Comparison of ENCODE assay signal across 8 cellular contexts in genomic region chr7:152027491-152028365, GRCh38. TPM values are rescaled to one million over a fixed set of nuclear protein-coding genes. Genes with fewer than 3 reads are reported as not detected.
DNase-seq lines count a peak whose midpoint lies in the region; ATAC-seq, FAIRE-seq and TF ChIP-seq lines count a peak whose summit lies in the region.
"Not testable (repeated sequence)": the region's sequence is repeated elsewhere in the genome, so short reads cannot be mapped to it uniquely, and the experiment has no call there.

No MANE protein-coding gene starts in this region.

- not testable (repeated sequence) for H3K27me3 ChIP-seq in astrocyte (ENCODE audit: insufficient read depth, low read length)

- 97% methylated on average over 20 of the region's 20 CpGs for WGBS in A549 (ENCODE audit: missing lambda C conversion rate)

- not testable (repeated sequence) for H3K9ac ChIP-seq in astrocyte (ENCODE audit: low read length)

- not testable (repeated sequence) for H3K4me1 ChIP-seq in A549; astrocyte (ENCODE audit: insufficient read depth, low read length)

- H3K4me1 Mint-ChIP-seq in T-cell = peaks cover 36 to 50% (median 49%) of the 10 kb centered on the region in 3 donors
- peaks cover 44% of the 10 kb centered on the region for H3K4me1 Mint-ChIP-seq in activated CD8-positive, alpha-beta memory T cell treated with anti-CD3 and anti-CD28 coated beads, Interleukin-2, amount 10 ng/mL, durations not matched to agents 7 days and 5 days
- H3K4me1 Mint-ChIP-seq in activated T-cell treated with anti-CD3 and anti-CD28 coated beads, Interleukin-2, amount 50 U/mL, for 72 hours (ENCODE audit: low read depth) = peaks cover 42% of the 10 kb centered on the region
- not testable (repeated sequence) for H3K4me1 Mint-ChIP-seq in astrocyte (ENCODE audit: low read depth, unreplicated experiment)
- H3K4me1 Mint-ChIP-seq in immature natural killer cell = peaks cover 58 to 64% of the 10 kb centered on the region in 2 donors
- peaks cover 18% of the 10 kb centered on the region for H3K4me1 Mint-ChIP-seq in neural crest cell
- H3K4me1 Mint-ChIP-seq in stimulated activated effector memory CD8-positive, alpha-beta T cell treated with anti-CD3 and anti-CD28 coated beads, Interleukin-12 subunit alpha, Interleukin-12 subunit beta, amount 100 ng/mL, for 72 hours = peaks cover 50% of the 10 kb centered on the region

- ATAC-seq in A549; activated CD8-positive, alpha-beta memory T cell treated with anti-CD3 and anti-CD28 coated beads, Interleukin-2, amount 10 ng/mL, durations not matched to agents 7 days and 5 days: not testable (repeated sequence)
- ATAC-seq in T-cell (replicated peaks in 1 of 4) = peak in 2 of 4 experiments; percentile 8 to 25
- ATAC-seq in activated T-cell treated with anti-CD3 and anti-CD28 coated beads, Interleukin-2, amount 50 U/mL, for 72 hours (replicated peaks in 1 of 2) = peak in 1 of 2 donors; percentile 12
- peak; percentile 34 for ATAC-seq in stimulated activated effector memory CD8-positive, alpha-beta T cell treated with anti-CD3 and anti-CD28 coated beads, Interleukin-12 subunit alpha, Interleukin-12 subunit beta, amount 100 ng/mL, for 72 hours

- H3K36me3 ChIP-seq in astrocyte (ENCODE audit: insufficient read depth, low read length) = not testable (repeated sequence)

- DNase-seq in A549 (ENCODE audit: low read depth in 1 of 2, low spot score in 1 of 2) (peak in 1 of 2 experiments; percentile 6), T-cell (peak in 30 of 34 experiments; percentile 2 to 56 (median 28)), immature natural killer cell (peak; percentile 75 to 82 (median 81))
- peak; percentile 73 for DNase-seq in activated CD8-positive, alpha-beta memory T cell treated with anti-CD3 and anti-CD28 coated beads, Interleukin-2, amount 10 ng/mL, durations not matched to agents 7 days and 5 days
- DNase-seq in activated T-cell treated with anti-CD3 and anti-CD28 coated beads, Interleukin-2, amount 50 U/mL, for 72 hours = peak; percentile 32 to 39
- DNase-seq in astrocyte (ENCODE audit: low read depth); neural crest cell (ENCODE audit: low read depth, low spot score): not testable (repeated sequence)
- DNase-seq in stimulated activated effector memory CD8-positive, alpha-beta T cell treated with anti-CD3 and anti-CD28 coated beads, Interleukin-12 subunit alpha, Interleukin-12 subunit beta, amount 100 ng/mL, for 72 hours (ENCODE audit: low spot score in 2 of 2) = peak; percentile 12 to 73

- H3K4me3 Mint-ChIP-seq in T-cell = peak overlapping the region; percentile 54 to 94 (median 78)
- H3K4me3 Mint-ChIP-seq in activated CD8-positive, alpha-beta memory T cell treated with anti-CD3 and anti-CD28 coated beads, Interleukin-2, amount 10 ng/mL, durations not matched to agents 7 days and 5 days = peak overlapping the region; percentile 73
- H3K4me3 Mint-ChIP-seq in activated T-cell treated with anti-CD3 and anti-CD28 coated beads, Interleukin-2, amount 50 U/mL, for 72 hours = peak overlapping the region; percentile 43 to 86
- H3K4me3 Mint-ChIP-seq in astrocyte (ENCODE audit: unreplicated experiment) = peak overlapping the region; percentile 31
- H3K4me3 Mint-ChIP-seq in immature natural killer cell = peak overlapping the region; percentile 72 to 89 (median 79)
- peak overlapping the region; percentile 89 for H3K4me3 Mint-ChIP-seq in neural crest cell
- peak overlapping the region; percentile 83 for H3K4me3 Mint-ChIP-seq in stimulated activated effector memory CD8-positive, alpha-beta T cell treated with anti-CD3 and anti-CD28 coated beads, Interleukin-12 subunit alpha, Interleukin-12 subunit beta, amount 100 ng/mL, for 72 hours

- H3K27me3 Mint-ChIP-seq in T-cell; activated CD8-positive, alpha-beta memory T cell treated with anti-CD3 and anti-CD28 coated beads, Interleukin-2, amount 10 ng/mL, durations not matched to agents 7 days and 5 days; activated T-cell treated with anti-CD3 and anti-CD28 coated beads, Interleukin-2, amount 50 U/mL, for 72 hours (ENCODE audit: low read depth); astrocyte (ENCODE audit: low read depth, unreplicated experiment); neural crest cell (ENCODE audit: low read depth): not testable (repeated sequence)
- H3K27me3 Mint-ChIP-seq in immature natural killer cell (ENCODE audit: low read depth in 3 of 3) = peaks cover 14 to 21% (median 19%) of the 10 kb centered on the region in 3 donors

- not testable (repeated sequence) for H3K79me2 ChIP-seq in astrocyte (ENCODE audit: insufficient read depth, low read length)

- FAIRE-seq in A549 (lab: Jason Lieb, UNC); astrocyte (lab: Jason Lieb, UNC): not testable (repeated sequence)

- POLR2A ChIA-PET in A549 (lab: Yijun Ruan, JAX) = not testable (repeated sequence)
- POLR2A ChIA-PET in T-cell (lab: Charles Lee) = interaction anchor here (0.6 to 0.7 kb wide), 5 partner anchors 11 to 204 kb away, joined by 3 to 6 read pairs (median 3); no protein-coding TSS in a partner anchor

- not testable (repeated sequence) for H3K9me3 Mint-ChIP-seq in T-cell; activated CD8-positive, alpha-beta memory T cell treated with anti-CD3 and anti-CD28 coated beads, Interleukin-2, amount 10 ng/mL, durations not matched to agents 7 days and 5 days (ENCODE audit: low read depth); activated T-cell treated with anti-CD3 and anti-CD28 coated beads, Interleukin-2, amount 50 U/mL, for 72 hours; astrocyte (ENCODE audit: unreplicated experiment); immature natural killer cell; neural crest cell; stimulated activated effector memory CD8-positive, alpha-beta T cell treated with anti-CD3 and anti-CD28 coated beads, Interleukin-12 subunit alpha, Interleukin-12 subunit beta, amount 100 ng/mL, for 72 hours

- not testable (repeated sequence) for H3K4me3 ChIP-seq in A549; astrocyte (ENCODE audit: insufficient read depth, low read depth, low read length)

- H3K9me3 ChIP-seq in A549; astrocyte (ENCODE audit: insufficient read depth, low read depth, low read length): not testable (repeated sequence)

- H3K27ac Mint-ChIP-seq in T-cell (peak overlapping the region; percentile 83 to 87), immature natural killer cell (peak overlapping the region; percentile 91 to 97 (median 94))
- H3K27ac Mint-ChIP-seq in activated CD8-positive, alpha-beta memory T cell treated with anti-CD3 and anti-CD28 coated beads, Interleukin-2, amount 10 ng/mL, durations not matched to agents 7 days and 5 days = peak overlapping the region; percentile 94
- H3K27ac Mint-ChIP-seq in activated T-cell treated with anti-CD3 and anti-CD28 coated beads, Interleukin-2, amount 50 U/mL, for 72 hours = peak overlapping the region; percentile 7
- H3K27ac Mint-ChIP-seq in astrocyte (ENCODE audit: unreplicated experiment); neural crest cell (ENCODE audit: unreplicated experiment): not testable (repeated sequence)
- peak overlapping the region; percentile 79 for H3K27ac Mint-ChIP-seq in stimulated activated effector memory CD8-positive, alpha-beta T cell treated with anti-CD3 and anti-CD28 coated beads, Interleukin-12 subunit alpha, Interleukin-12 subunit beta, amount 100 ng/mL, for 72 hours

- not testable (repeated sequence) for TF ChIP-seq POLR2A in A549 (IDR thresholded peaks at IDR 0.05; ENCODE audit: low read length)

- H4K20me1 ChIP-seq in astrocyte (ENCODE audit: insufficient read depth, low read length) = not testable (repeated sequence)

- TF ChIP-seq EP300 in A549 (IDR thresholded peaks at IDR 0.05) = not testable (repeated sequence)

- H3K36me3 Mint-ChIP-seq in T-cell (peaks cover 32% of the 10 kb centered on the region), astrocyte (ENCODE audit: low read depth, unreplicated experiment) (peaks cover 15% of the 10 kb centered on the region), neural crest cell (ENCODE audit: low read depth) (peaks cover 29% of the 10 kb centered on the region)
- H3K36me3 Mint-ChIP-seq in activated CD8-positive, alpha-beta memory T cell treated with anti-CD3 and anti-CD28 coated beads, Interleukin-2, amount 10 ng/mL, durations not matched to agents 7 days and 5 days = peaks cover 44% of the 10 kb centered on the region
- peaks cover 13 to 17% of the 10 kb centered on the region in 2 donors for H3K36me3 Mint-ChIP-seq in activated T-cell treated with anti-CD3 and anti-CD28 coated beads, Interleukin-2, amount 50 U/mL, for 72 hours (ENCODE audit: insufficient read depth in 2 of 2)
- not testable (repeated sequence) for H3K36me3 Mint-ChIP-seq in immature natural killer cell; stimulated activated effector memory CD8-positive, alpha-beta T cell treated with anti-CD3 and anti-CD28 coated beads, Interleukin-12 subunit alpha, Interleukin-12 subunit beta, amount 100 ng/mL, for 72 hours

- H3K4me2 ChIP-seq in A549; astrocyte (ENCODE audit: low read length): not testable (repeated sequence)

- H2AFZ ChIP-seq in astrocyte (ENCODE audit: low read depth, low read length) = not testable (repeated sequence)

- TF ChIP-seq CTCF in A549 (IDR thresholded peaks at IDR 0.05); astrocyte (IDR thresholded peaks at IDR 0.05; ENCODE audit: insufficient read depth, low read depth, low read length); neural crest cell (conservative IDR thresholded peaks at IDR 0.05): not testable (repeated sequence)

- TF ChIP-seq RAD21 in A549 (conservative IDR thresholded peaks at IDR 0.05 in 1 of 2, IDR thresholded peaks at IDR 0.05 in 1 of 2) = not testable (repeated sequence)

- CTCF ChIA-PET in A549 (lab: Yijun Ruan, JAX) = interaction anchor here (0.6 to 1.2 kb wide), 4 partner anchors 15 to 723 kb away, joined by 3 to 4 read pairs (median 3); no protein-coding TSS in a partner anchor
- CTCF ChIA-PET in T-cell (lab: Charles Lee) = interaction anchor here (0.5 to 1.6 kb wide), 4 partner anchors 10 to 517 kb away, joined by 3 to 4 read pairs (median 4); no protein-coding TSS in a partner anchor
- CTCF ChIA-PET in activated CD8-positive, alpha-beta memory T cell treated with anti-CD3 and anti-CD28 coated beads, Interleukin-2, amount 10 ng/mL, durations not matched to agents 7 days and 5 days (lab: Charles Lee) = interaction anchor here (1.1 to 1.3 kb wide), 3 partner anchors 17 to 245 kb away, joined by 3 to 5 read pairs (median 4); no protein-coding TSS in a partner anchor

- not testable (repeated sequence) for H3K27ac ChIP-seq in A549; astrocyte (ENCODE audit: low read depth, low read length)

RNA-seq across cellular contexts. Expression of gene GALNT11, which starts 2.3 kb away (rescaled TPM):
- polyA plus RNA-seq in A549 (2011; rRNA removed) (40.2 and 44.3 TPM in 2 replicates), A549 (2017; fragmentation: RNase III; extraction: RNeasy Plus Mini Kit Qiagen cat#74134 plus additional on column Dnase treatment) (24.6 to 27.4 TPM (median 25.7 TPM) in 3 replicates), immature natural killer cell (10 to 100 TPM; 59.2 to 86.2 (median 63.3) TPM)
- 28.2 and 30.2 TPM in 2 replicates for polyA plus RNA-seq in A549 (2012; cell fraction: cytosol; rRNA removed)
- polyA plus RNA-seq in A549 (2012; cell fraction: nucleus; rRNA removed) = 17.6 and 31.1 TPM in 2 replicates
- 15.0 and 16.3 TPM in 2 replicates for polyA minus RNA-seq in A549 (2011; rRNA and poly(A)+ RNA removed)
- total RNA-seq in T-cell (10 to 100 TPM; 20.4 to 28.2 (median 24.0) TPM), astrocyte (22.4 and 23.0 TPM in 2 replicates), neural crest cell (30.6 and 33.7 TPM in 2 replicates)
- total RNA-seq in activated CD8-positive, alpha-beta memory T cell treated with anti-CD3 and anti-CD28 coated beads, Interleukin-2, amount 10 ng/mL, durations not matched to agents 7 days and 5 days = 10 to 100 TPM; 20.8 to 22.5 TPM
- total RNA-seq in activated T-cell treated with anti-CD3 and anti-CD28 coated beads, Interleukin-2, amount 50 U/mL, for 72 hours = 10 to 100 TPM; 16.9 to 18.0 TPM

Comparison
In these comparisons a context has a peak if more than half of its experiments do, and no peak if none do; other contexts are left out.
1. H3K4me3 Mint-ChIP-seq: peak in every context shown above with its lines; median percentile 89 in neural crest cell; 83 in stimulated activated effector memory CD8-positive, alpha-beta T cell treated with anti-CD3 and anti-CD28 coated beads, Interleukin-12 subunit alpha, Interleukin-12 subunit beta, amount 100 ng/mL, for 72 hours; 79 in immature natural killer cell; 78 in T-cell; 73 in activated CD8-positive, alpha-beta memory T cell treated with anti-CD3 and anti-CD28 coated beads, Interleukin-2, amount 10 ng/mL, durations not matched to agents 7 days and 5 days; 64 in activated T-cell treated with anti-CD3 and anti-CD28 coated beads, Interleukin-2, amount 50 U/mL, for 72 hours; 31 in astrocyte.